Comparison of ENCODE assay signal across 8 cellular contexts in the genomic region with DNA sequence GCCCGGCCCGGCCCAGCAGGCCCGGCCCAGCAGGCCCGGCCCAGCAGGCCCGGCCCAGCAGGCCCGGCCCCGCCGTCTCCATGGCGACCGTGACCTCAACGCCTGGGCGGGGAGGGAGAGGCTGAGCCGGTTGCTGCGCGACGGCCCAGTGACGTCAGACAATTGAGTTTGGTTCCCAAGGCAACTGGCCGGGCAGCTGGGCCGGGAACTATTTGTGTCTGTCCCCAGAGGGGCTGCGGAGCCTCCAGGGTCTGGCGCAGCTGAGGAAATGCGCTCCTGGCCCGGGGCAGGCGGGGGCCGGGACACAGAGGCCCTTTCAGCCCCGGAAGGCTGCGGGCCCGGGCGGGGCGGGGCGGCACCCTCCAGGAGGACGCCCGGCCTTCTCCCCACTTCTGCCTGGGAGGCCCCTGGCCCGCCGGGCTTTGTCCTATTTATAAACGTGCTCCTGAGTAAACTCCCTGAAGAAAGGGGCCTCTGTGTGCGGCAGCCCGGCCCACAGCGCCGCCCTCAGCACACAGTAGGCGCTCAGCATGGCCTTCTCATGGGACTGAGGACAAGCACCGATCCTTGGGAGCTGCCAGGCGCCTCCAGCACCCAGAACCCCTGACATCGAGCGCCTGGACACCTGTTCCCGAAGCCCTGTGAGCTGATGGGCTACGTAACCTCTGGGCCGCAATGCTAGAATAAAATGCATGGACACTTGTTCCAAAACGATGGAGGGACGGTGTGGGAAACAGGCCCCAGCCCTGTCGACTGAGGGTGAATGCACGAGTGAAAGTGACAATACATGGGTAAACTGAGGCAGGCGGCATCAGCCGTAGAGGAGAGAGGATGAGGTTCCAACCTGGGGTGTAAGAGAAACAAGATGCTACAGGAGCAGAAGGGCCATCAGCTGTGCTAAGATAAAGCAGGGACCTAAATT. TPM values are rescaled to one million over a fixed set of nuclear protein-coding genes. Genes with fewer than 3 reads are reported as not detected.
DNase-seq lines count a peak whose midpoint lies in the region; ATAC-seq and TF ChIP-seq lines count a peak whose summit lies in the region.

No MANE protein-coding gene starts in this region.

- DNase-seq in Calu3 (peak; percentile 99), OCI-LY7 (ENCODE audit: low spot score) (peak; percentile 99), erythroblast (lab: John Stamatoyannopoulos, UW) (peak; percentile 94 to 97)
- DNase-seq in activated T-cell treated with anti-CD3 and anti-CD28 coated beads, Interleukin-2, amount 50 U/mL, for 1 hour: peak; percentile 96
- DNase-seq in stimulated activated CD8-positive, alpha-beta memory T cell treated with anti-CD3 and anti-CD28 coated beads, Interleukin-4, amount 100 ng/mL, for 4 hours (ENCODE audit: low read depth in 2 of 2, low spot score in 1 of 2): peak; percentile 86 to 87

- peak overlapping the region; percentile 47 for H3K4me3 ChIP-seq in HUES64 (ENCODE audit: low read length)
- peak overlapping the region; percentile 68 for H3K4me3 ChIP-seq in OCI-LY7 (ENCODE audit: low read depth, low read length, poor library complexity, severe bottlenecking)
- peak overlapping the region; percentile 37 for H3K4me3 ChIP-seq in mucosa of stomach (ENCODE audit: low read length)

- H3K27me3 ChIP-seq in HUES64 (ENCODE audit: insufficient read depth, low read length): no peaks in the 10 kb centered on the region
- H3K27me3 ChIP-seq in mucosa of stomach (ENCODE audit: control insufficient read depth, insufficient read depth, low read length): no peaks in the 10 kb centered on the region

- H3K27ac ChIP-seq in HUES64 (ENCODE audit: low read depth, low read length): peak overlapping the region; percentile 95
- peak overlapping the region; percentile 71 for H3K27ac ChIP-seq in OCI-LY7 (ENCODE audit: low read depth, low read length, poor library complexity, severe bottlenecking)

- BruUV-seq in Calu3 (replicated peaks; lab: Mats Ljungman, UMichigan) (TSS peak; percentile 92), OCI-LY7 (replicated peaks; lab: Mats Ljungman, UMichigan) (TSS peak; percentile 73)

- peak overlapping the region; percentile 97 for H3K27ac Mint-ChIP-seq in Calu3 (ENCODE audit: unreplicated experiment)

- H3K36me3 ChIP-seq in HUES64 (ENCODE audit: insufficient read depth, low read length) (no peaks in the 10 kb centered on the region), OCI-LY7 (ENCODE audit: insufficient read depth, low read length) (no peaks in the 10 kb centered on the region), mucosa of stomach (ENCODE audit: control insufficient read depth, insufficient read depth, low read length) (no peaks in the 10 kb centered on the region)

- peak overlapping the region; percentile 83 for H3K9ac ChIP-seq in HUES64 (ENCODE audit: low read depth, low read length)
- peak overlapping the region; percentile 97 for H3K9ac ChIP-seq in mucosa of stomach (ENCODE audit: low read length)

- no peaks in the 10 kb centered on the region for H3K79me2 ChIP-seq in OCI-LY7 (ENCODE audit: insufficient read depth, low read depth, low read length)

- H3K9me3 ChIP-seq in HUES64 (ENCODE audit: insufficient read depth, low read depth, low read length) (no peaks in the 10 kb centered on the region), OCI-LY7 (ENCODE audit: low read length) (no peaks in the 10 kb centered on the region), mucosa of stomach (ENCODE audit: control insufficient read depth, low read length) (no peaks in the 10 kb centered on the region)

- CTCF ChIA-PET in Calu3 (lab: Charles Lee): interaction anchor here (0.7 to 1.3 kb wide), 3 partner anchors 42 to 109 kb away, joined by 3 to 6 read pairs (median 3); no protein-coding TSS in a partner anchor
- CTCF ChIA-PET in OCI-LY7 (lab: Charles Lee; ENCODE audit: unreplicated experiment): interaction anchor here (0.9 kb wide), 1 partner anchor 8 kb away, joined by 3 read pairs; no protein-coding TSS in a partner anchor

- peak overlapping the region; percentile 66 for H3K4me3 Mint-ChIP-seq in Calu3 (ENCODE audit: low read depth, unreplicated experiment)

- peak overlapping the region; percentile 97 for H3K4me2 ChIP-seq in OCI-LY7 (ENCODE audit: low read length)

- no peaks in the 10 kb centered on the region for H3K9me2 ChIP-seq in OCI-LY7 (ENCODE audit: insufficient read depth, low read length)

- H2AFZ ChIP-seq in OCI-LY7 (ENCODE audit: low read length): peak overlapping the region; percentile 68; the same call in 1 of the 2 replicates

- intact Hi-C loops in Calu3 (cut with micrococcal nuclease; ENCODE audit: unreplicated experiment) (no loop called here), OCI-LY7 (cut with micrococcal nuclease; ENCODE audit: unreplicated experiment) (no loop called here)

- no peaks in the 10 kb centered on the region for H4K20me1 ChIP-seq in OCI-LY7 (ENCODE audit: insufficient read depth, low read length)

- H3K4me1 ChIP-seq in HUES64 (ENCODE audit: insufficient read depth, low read length): peaks cover 23% of the 10 kb centered on the region
- H3K4me1 ChIP-seq in OCI-LY7 (ENCODE audit: insufficient read depth, low read length, poor library complexity, severe bottlenecking): peaks cover 53% of the 10 kb centered on the region
- H3K4me1 ChIP-seq in mucosa of stomach (ENCODE audit: control insufficient read depth, insufficient read depth, low read length): peaks cover 21% of the 10 kb centered on the region

- POLR2A ChIA-PET in OCI-LY7 (lab: Charles Lee): interaction anchor here (0.6 to 2.1 kb wide), 5 partner anchors 24 to 141 kb away, joined by 3 to 9 read pairs (median 3); partner anchors contain the start of gene NCL

- peaks cover 35% of the 10 kb centered on the region for H3K4me1 Mint-ChIP-seq in Calu3 (ENCODE audit: low read depth, unreplicated experiment)

- peaks cover 27% of the 10 kb centered on the region for H3K36me3 Mint-ChIP-seq in Calu3 (ENCODE audit: insufficient read depth, unreplicated experiment)

- H3K9me3 Mint-ChIP-seq in Calu3 (ENCODE audit: low read depth, unreplicated experiment): no peaks in the 10 kb centered on the region

- no peaks in the 10 kb centered on the region for H3K27me3 Mint-ChIP-seq in Calu3 (ENCODE audit: unreplicated experiment)

- peak; percentile 82 for ATAC-seq in GM21447 (IDR thresholded peaks at IDR 0.05; ENCODE audit: unreplicated experiment)

- TF ChIP-seq POLR2A in erythroblast (IDR thresholded peaks at IDR 0.05; ENCODE audit: low read length): peak; percentile 47

- TF ChIP-seq CTCF in Calu3 (IDR thresholded peaks at IDR 0.05; ENCODE audit: unreplicated experiment): no peak
- TF ChIP-seq CTCF in OCI-LY7 (conservative IDR thresholded peaks at IDR 0.05; ENCODE audit: low read length): 0 out of 2 replicates have a peak, but pooled peaks have one; percentile 27

- 20% methylated on average over 54 of the region's 54 CpGs for WGBS in HUES64

RNA-seq across cellular contexts. Expression of gene TEX44, which starts 12.3 kb away (rescaled TPM):
- total RNA-seq in Calu3 (2022): not detected in 2 replicates
- not detected for polyA plus RNA-seq in HUES64 (2013, experiment 1 of 2)
- not detected for polyA plus RNA-seq in HUES64 (2013, experiment 2 of 2)
- total RNA-seq in OCI-LY7 (2014; rRNA removed; shearing (Covaris generic)): not detected in 2 replicates
- not detected in 2 replicates for total RNA-seq in OCI-LY7 (2022)

Comparison
In these comparisons a context has a peak if more than half of its experiments do, and no peak if none do; other contexts are left out.
1. Peak in every context shown above with its lines: DNase-seq, ATAC-seq, H3K4me3 ChIP-seq and H3K27ac ChIP-seq.